In the genomic region with DNA sequence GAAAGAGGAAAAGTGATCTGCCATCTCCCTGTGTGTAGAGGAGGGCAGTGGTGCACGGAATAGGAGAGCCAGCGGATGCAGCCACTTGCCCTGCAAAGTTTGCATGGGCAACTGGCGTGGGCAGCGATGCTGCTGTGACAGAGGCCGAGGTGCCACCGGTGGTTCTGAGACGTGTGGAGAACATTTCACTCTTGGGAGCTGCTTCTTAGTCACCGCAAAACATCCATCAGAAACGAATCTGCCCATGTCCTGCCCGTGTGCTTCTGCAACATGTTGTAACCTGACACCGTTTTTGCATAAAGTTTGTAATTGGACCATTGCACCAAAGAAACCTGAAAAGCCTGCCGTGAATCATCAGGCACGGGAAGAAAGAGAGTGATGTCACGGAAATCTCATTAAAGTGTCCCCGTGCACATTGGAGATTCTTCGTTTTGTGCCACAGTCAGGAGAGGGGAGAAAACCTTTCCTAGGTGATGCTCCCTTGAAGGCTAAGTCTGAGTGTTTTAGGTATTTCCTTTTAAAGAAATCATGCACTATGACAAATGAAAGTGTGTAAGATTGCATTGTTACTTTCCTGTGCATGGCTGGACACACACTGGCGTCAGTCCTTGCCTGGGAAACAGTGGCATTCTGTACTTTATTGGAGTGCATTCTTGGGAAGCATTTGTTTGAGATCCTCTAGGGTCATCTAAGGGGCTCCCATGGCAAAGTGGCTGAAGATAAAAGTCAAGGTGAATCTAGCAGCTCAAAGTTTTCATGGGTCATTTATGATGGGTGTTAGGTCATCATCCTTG, we compare ENCODE assay signal across 8 cellular contexts.
A peak's percentile ranks its signal among the peaks of the same experiment; 100 is the strongest.
DNase-seq lines count a peak whose midpoint lies in the region; ATAC-seq and TF ChIP-seq lines count a peak whose summit lies in the region.

No MANE protein-coding gene starts in this region.

- H3K4me3 Mint-ChIP-seq in endodermal cell (no peak overlapping the region), naive B cell (peak overlapping the region; percentile 21 to 84 (median 66))

- peak; percentile 60 for DNase-seq in GDM1 (lab: John Stamatoyannopoulos, UW)
- DNase-seq in NOMO-1 treated with dmso at 0.1 percent for 144 hours (lab: John Stamatoyannopoulos, UW; ENCODE audit: unreplicated experiment) = peak; percentile 86
- DNase-seq in endodermal cell = peak; percentile 54
- DNase-seq in naive B cell = no peak
- no peak for DNase-seq in activated naive CD4-positive, alpha-beta T cell treated with Interleukin-2 at 50 U/mL for 16 hours
- no peak for DNase-seq in NCI-H2081 treated with DMSO at 0.1 percent for 48 hours (lab: John Stamatoyannopoulos, UW)

- no peaks in the 10 kb centered on the region for H3K27me3 Mint-ChIP-seq in endodermal cell (ENCODE audit: insufficient read depth)
- H3K27me3 Mint-ChIP-seq in naive B cell = no peaks in the 10 kb centered on the region

- no peak overlapping the region for H3K9ac ChIP-seq in endodermal cell (ENCODE audit: extremely low read depth, low read length, poor library complexity, severe bottlenecking)

- ATAC-seq in HG03280 (IDR thresholded peaks at IDR 0.05; ENCODE audit: unreplicated experiment) (peak; percentile 31), naive B cell (ENCODE audit: low read depth in 2 of 2) (no peak), HG02973 (IDR thresholded peaks at IDR 0.05; ENCODE audit: unreplicated experiment) (no peak)

- peak overlapping the region; percentile 80 for H3K27ac ChIP-seq in endodermal cell (ENCODE audit: low read depth, low read length)

- TF ChIP-seq CTCF in endodermal cell (conservative IDR thresholded peaks at IDR 0.05) = no peak

- H3K4me1 ChIP-seq in endodermal cell (ENCODE audit: control insufficient read depth, insufficient read depth, low read length) = no peaks in the 10 kb centered on the region

- H3K9me3 Mint-ChIP-seq in endodermal cell (no peaks in the 10 kb centered on the region), naive B cell (peaks cover 0 to under 1% (median 0%) of the 10 kb centered on the region in 7 donors)

- no peaks in the 10 kb centered on the region for H3K27me3 ChIP-seq in endodermal cell (ENCODE audit: control insufficient read depth, insufficient read depth, low read length, poor library complexity, severe bottlenecking)

- 59 to 77% methylated on average over 16 to 17 of the region's 17 CpGs for WGBS in endodermal cell (ENCODE audit: insufficient coverage in 1 of 2, insufficient read length in 1 of 2), 2 experiments

- H3K4me3 ChIP-seq in endodermal cell (ENCODE audit: low read length) = no peak overlapping the region

- H3K27ac Mint-ChIP-seq in endodermal cell (no peak overlapping the region), naive B cell (peak overlapping the region in 5 of 6 donors; percentile 24 to 90 (median 72))

- peaks cover 9% of the 10 kb centered on the region for H3K4me1 Mint-ChIP-seq in endodermal cell
- H3K4me1 Mint-ChIP-seq in naive B cell = peaks cover 59 to 82% (median 68%) of the 10 kb centered on the region in 3 donors

- no peaks in the 10 kb centered on the region for H3K36me3 Mint-ChIP-seq in endodermal cell (ENCODE audit: low read depth)
- peaks cover 0 to 8% of the 10 kb centered on the region in 2 donors for H3K36me3 Mint-ChIP-seq in naive B cell

- H3K9me3 ChIP-seq in endodermal cell (ENCODE audit: control insufficient read depth, low read length) = no peaks in the 10 kb centered on the region

- no peaks in the 10 kb centered on the region for H3K36me3 ChIP-seq in endodermal cell (ENCODE audit: control insufficient read depth, insufficient read depth, low read length)

Comparison
In these comparisons a context has a peak if more than half of its experiments do, and no peak if none do; other contexts are left out.
1. DNase-seq: peak in GDM1 (single experiment), NOMO-1 treated with dmso at 0.1 percent for 144 hours (single experiment) and endodermal cell (single experiment); none in naive B cell (single experiment), activated naive CD4-positive, alpha-beta T cell treated with Interleukin-2 at 50 U/mL for 16 hours (single experiment) and NCI-H2081 treated with DMSO at 0.1 percent for 48 hours (single experiment).